ENCODE assay signal across 8 cellular contexts in genomic region chr2:17752892-17753802, GRCh38. TPM values are rescaled to one million over a fixed set of nuclear protein-coding genes. Genes with fewer than 3 reads are reported as not detected.
DNase-seq lines count a peak whose midpoint lies in the region; ATAC-seq, FAIRE-seq and TF ChIP-seq lines count a peak whose summit lies in the region.

No MANE protein-coding gene starts in this region.

- peaks cover 7 to 8% of the 10 kb centered on the region in 2 donors for H3K4me1 ChIP-seq in kidney (ENCODE audit: control insufficient read depth in 1 of 2, insufficient read depth in 1 of 2, low read depth in 1 of 2, low read length in 2 of 2)

- intact Hi-C loops in kidney (cut with DNase I) = no loop called here

- H3K9me3 ChIP-seq in kidney (ENCODE audit: control insufficient read depth in 1 of 2, low read length in 2 of 2) = no peaks in the 10 kb centered on the region

- DNase-seq in NCI-H2081 (lab: John Stamatoyannopoulos, UW) (peak; percentile 65 to 72), NCI-H2081 treated with DMSO at 0.1 percent for 48 hours (lab: John Stamatoyannopoulos, UW) (no peak), HT-29 (ENCODE audit: low spot score) (peak; percentile 56), SK-N-DZ (ENCODE audit: low spot score) (peak; percentile 76), bronchial epithelial cell (ENCODE audit: low read depth) (peak; percentile 37), kidney (no peak)
- peak; percentile 35 for DNase-seq in stimulated activated CD4-positive, alpha-beta T cell treated with anti-CD3 and anti-CD28 coated beads, Interleukin-1b, Interleukin-23, amount 100 ng/mL, for 48 hours

- H3K27me3 ChIP-seq in bronchial epithelial cell (ENCODE audit: control insufficient read depth, insufficient read depth, low read length) = no peaks in the 10 kb centered on the region

- TF ChIP-seq CTCF in bronchial epithelial cell (IDR thresholded peaks at IDR 0.05; ENCODE audit: insufficient read depth, low read length, severe bottlenecking) = peak; percentile 2
- no peak for TF ChIP-seq CTCF in kidney (IDR thresholded peaks at IDR 0.05; ENCODE audit: borderline replicate concordance, extremely low read depth, insufficient read depth)

- H3K9ac ChIP-seq in kidney (ENCODE audit: low read length in 2 of 2) = peak overlapping the region; percentile 19 to 80

- peak; percentile 29 for ATAC-seq in GM21390 (IDR thresholded peaks at IDR 0.05; ENCODE audit: unreplicated experiment)

- H3K4me3 ChIP-seq in bronchial epithelial cell (ENCODE audit: low read depth, low read length) (peak overlapping the region; percentile 93), kidney (ENCODE audit: low read length in 2 of 2) (peak overlapping the region; percentile 69 to 86)

- FAIRE-seq in bronchial epithelial cell (lab: Jason Lieb, UNC) (no peak), kidney (lab: Jason Lieb, UNC) (no peak)

- H3K27ac ChIP-seq in kidney (ENCODE audit: low read depth in 2 of 2, low read length in 2 of 2) = peak overlapping the region; percentile 99

- no peaks in the 10 kb centered on the region for H3K36me3 ChIP-seq in bronchial epithelial cell (ENCODE audit: control insufficient read depth, insufficient read depth, low read length)
- no peaks in the 10 kb centered on the region for H3K36me3 ChIP-seq in kidney (ENCODE audit: control insufficient read depth in 1 of 2, insufficient read depth in 2 of 2, low read length in 2 of 2)

RNA-seq across cellular contexts. Expression of gene SMC6, which starts 0.5 kb away (rescaled TPM):
- 6.6 and 8.4 TPM in 2 replicates for total RNA-seq in HT-29 (2014; rRNA removed; shearing (Covaris generic))
- polyA plus RNA-seq in SK-N-DZ (2014; cell fraction: cytosol; rRNA removed) = 20.6 and 27.3 TPM in 2 replicates
- polyA plus RNA-seq in SK-N-DZ (2014; cell fraction: nucleus; rRNA removed) = 30.5 and 34.9 TPM in 2 replicates
- 20.5 and 23.0 TPM in 2 replicates for total RNA-seq in bronchial epithelial cell
- total RNA-seq in kidney = 16.3 TPM
- 4.8 TPM for polyA plus RNA-seq in kidney (ENCODE audit: insufficient read depth, low read depth, low replicate concordance)

RNA-seq across cellular contexts. Expression of gene GEN1, which starts 0.8 kb away (rescaled TPM):
- 16.8 and 18.5 TPM in 2 replicates for total RNA-seq in HT-29 (2014; rRNA removed; shearing (Covaris generic))
- 16.0 and 30.4 TPM in 2 replicates for polyA plus RNA-seq in SK-N-DZ (2014; cell fraction: cytosol; rRNA removed)
- polyA plus RNA-seq in SK-N-DZ (2014; cell fraction: nucleus; rRNA removed) = 50.3 and 61.7 TPM in 2 replicates
- total RNA-seq in bronchial epithelial cell (2.6 and 2.7 TPM in 2 replicates), kidney (6.2 TPM)
- polyA plus RNA-seq in kidney (ENCODE audit: insufficient read depth, low read depth, low replicate concordance) = 1.4 TPM

Comparison
In these comparisons a context has a peak if more than half of its experiments do, and no peak if none do; other contexts are left out.
1. DNase-seq: peak in NCI-H2081 (2 of 2), HT-29 (single experiment), SK-N-DZ (single experiment), bronchial epithelial cell (single experiment) and stimulated activated CD4-positive, alpha-beta T cell treated with anti-CD3 and anti-CD28 coated beads, Interleukin-1b, Interleukin-23, amount 100 ng/mL, for 48 hours (single experiment); none in NCI-H2081 treated with DMSO at 0.1 percent for 48 hours (single experiment) and kidney (single experiment).